Comparison of ENCODE assay signal across 10 cellular contexts in genomic region chr6:11194399-11195274, GRCh38.
DNase-seq lines count a peak whose midpoint lies in the region; ATAC-seq, FAIRE-seq and TF ChIP-seq lines count a peak whose summit lies in the region.
"Had no signal": no experiment of that assay in that cellular context is flagged by ENCODE, and none has a peak within 500 bp of the region (broad histone marks: within the 10 kb centered on the region; RNA-seq: fewer than 3 reads in every experiment).

No MANE protein-coding gene starts in this region.

- DNase-seq in WERI-Rb-1 = no peak
- peak; percentile 90 for DNase-seq in fibroblast of pulmonary artery (ENCODE audit: low read depth)
- no peak for DNase-seq in NCI-H526 (lab: John Stamatoyannopoulos, UW)
- DNase-seq: erythroblast, MG63 had no signal

- H3K27ac Mint-ChIP-seq in nephron = peak overlapping the region; percentile 20 to 52 (median 35)

- peaks cover 74% of the 10 kb centered on the region for H3K36me3 Mint-ChIP-seq in nephron (ENCODE audit: low read depth)

- peak; percentile 99 for FAIRE-seq in A204.1 (lab: Jason Lieb, UNC)

- TF ChIP-seq CTCF in WERI-Rb-1 (IDR thresholded peaks at IDR 0.05; ENCODE audit: low read depth, low read length) (no peak), fibroblast of pulmonary artery (IDR thresholded peaks at IDR 0.05; ENCODE audit: low read length, missing control alignments) (no peak), nephron (IDR thresholded peaks at IDR 0.05; ENCODE audit: unreplicated experiment in 3 of 3) (no peak)

- no peak overlapping the region for H3K4me3 ChIP-seq in WERI-Rb-1 (ENCODE audit: low read depth, low read length)
- no peak overlapping the region for H3K4me3 ChIP-seq in fibroblast of pulmonary artery (replicated peaks; ENCODE audit: low read depth, low read length)
- H3K4me3 ChIP-seq: MG63 had no signal

- no peaks in the 10 kb centered on the region for H3K27me3 Mint-ChIP-seq in nephron (ENCODE audit: low read depth)

- no peak for ATAC-seq in HG03354 (IDR thresholded peaks at IDR 0.05; ENCODE audit: poor library complexity, severe bottlenecking, unreplicated experiment)
- ATAC-seq in GM18868 (IDR thresholded peaks at IDR 0.05; ENCODE audit: unreplicated experiment) = no peak
- ATAC-seq in HG02759 (IDR thresholded peaks at IDR 0.05; ENCODE audit: unreplicated experiment) = no peak

- H3K27ac ChIP-seq in WERI-Rb-1 = 0 out of 2 replicates have a peak overlapping the region, but pooled peaks have one; percentile 23

- no peaks in the 10 kb centered on the region for H3K27me3 ChIP-seq in WERI-Rb-1 (ENCODE audit: insufficient read depth, low read depth, severe bottlenecking)
- H3K27me3 ChIP-seq: MG63 had no signal

- H3K36me3 ChIP-seq in WERI-Rb-1 = no peaks in the 10 kb centered on the region

- no peak overlapping the region for H3K4me3 Mint-ChIP-seq in nephron

- peaks cover 2% of the 10 kb centered on the region for H3K9me3 Mint-ChIP-seq in nephron

- H3K4me1 Mint-ChIP-seq in nephron = peaks cover 26% of the 10 kb centered on the region

- peaks cover 8% of the 10 kb centered on the region for H3K9me3 ChIP-seq in WERI-Rb-1 (ENCODE audit: severe bottlenecking)
- H3K9me3 ChIP-seq: MG63 had no signal
